Comparison of ENCODE assay signal across 9 cellular contexts in the genomic region with DNA sequence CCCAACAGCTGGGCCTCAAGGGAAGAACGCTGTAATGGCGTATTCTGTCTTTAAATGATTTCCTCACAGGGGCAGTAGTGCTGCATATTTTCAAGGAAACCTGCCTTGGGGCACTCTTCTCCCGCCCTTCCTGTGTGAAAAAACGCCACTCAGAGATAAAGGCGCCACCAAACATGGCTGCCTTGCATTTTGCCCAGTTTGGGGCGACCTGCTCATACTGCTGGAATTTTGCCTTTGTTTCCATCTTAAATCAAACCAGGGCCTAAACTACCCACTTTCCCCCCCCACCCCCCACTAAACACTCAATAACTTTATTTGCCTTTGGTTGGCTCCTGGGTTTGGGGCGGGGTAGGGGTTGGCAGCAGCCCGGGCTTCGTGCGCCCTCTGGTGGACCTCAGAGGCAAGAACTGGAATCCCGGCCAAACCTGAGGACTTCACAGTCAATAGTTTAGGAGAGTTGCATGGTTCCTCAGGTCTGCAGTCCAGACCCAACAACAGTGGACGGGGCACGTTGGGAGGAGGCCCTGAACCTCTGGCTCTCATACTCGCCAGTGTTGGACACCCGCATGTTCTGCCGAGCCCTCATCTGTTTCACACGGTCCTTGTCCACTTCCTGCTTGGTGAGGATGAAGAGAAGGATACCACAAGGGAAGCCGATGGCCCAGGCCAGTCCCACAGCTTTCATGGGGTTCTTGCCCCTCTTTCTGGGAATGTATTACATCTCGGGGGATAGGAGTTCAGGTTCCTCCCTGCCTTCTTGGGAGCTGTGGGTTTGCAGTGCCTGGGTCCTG.
A peak's percentile ranks its signal among the peaks of the same experiment; 100 is the strongest.
DNase-seq lines count a peak whose midpoint lies in the region; ATAC-seq, FAIRE-seq and TF ChIP-seq lines count a peak whose summit lies in the region.
"Had no signal": no experiment of that assay in that cellular context is flagged by ENCODE, and none has a peak within 500 bp of the region (broad histone marks: within the 10 kb centered on the region; RNA-seq: fewer than 3 reads in every experiment).

No MANE protein-coding gene starts in this region.

- no peak overlapping the region for H3K4me3 Mint-ChIP-seq in activated CD8-positive, alpha-beta memory T cell treated with anti-CD3 and anti-CD28 coated beads, Interleukin-2, amount 10 ng/mL, durations not matched to agents 7 days and 5 days
- H3K4me3 Mint-ChIP-seq in T-helper 17 cell, result no peak overlapping the region

- H3K4me3 ChIP-seq in endothelial cell of umbilical vein (replicated peaks in 1 of 3; ENCODE audit: insufficient read depth in 1 of 3, low read depth in 1 of 3, low read length in 3 of 3), result no peak overlapping the region

- H3K4me1 ChIP-seq in endothelial cell of umbilical vein (ENCODE audit: control insufficient read depth, extremely low read depth, insufficient read depth, low read length), result no peaks in the 10 kb centered on the region

- no peak for FAIRE-seq in endothelial cell of umbilical vein (lab: Jason Lieb, UNC)
- FAIRE-seq: G401.6 had no signal

- TF ChIP-seq POLR2A in endothelial cell of umbilical vein (IDR thresholded peaks at IDR 0.05; ENCODE audit: low read depth, low read length), result no peak

- H4K20me1 ChIP-seq in endothelial cell of umbilical vein (replicated peaks; ENCODE audit: control insufficient read depth, extremely low read depth, insufficient read depth, low read length), result no peaks in the 10 kb centered on the region

- no peaks in the 10 kb centered on the region for H3K36me3 ChIP-seq in endothelial cell of umbilical vein (ENCODE audit: control insufficient read depth in 2 of 2, extremely low read depth in 1 of 2, insufficient read depth in 2 of 2, low read length in 2 of 2)

- H3K27ac Mint-ChIP-seq in activated CD8-positive, alpha-beta memory T cell treated with anti-CD3 and anti-CD28 coated beads, Interleukin-2, amount 10 ng/mL, durations not matched to agents 7 days and 5 days, result no peak overlapping the region
- no peak overlapping the region for H3K27ac Mint-ChIP-seq in T-helper 17 cell

- no peak overlapping the region for H3K27ac ChIP-seq in endothelial cell of umbilical vein (ENCODE audit: insufficient read depth, low read depth, low read length)

- no peaks in the 10 kb centered on the region for H3K9me3 ChIP-seq in T-helper 17 cell (ENCODE audit: control insufficient read depth, low read length, poor library complexity, severe bottlenecking)
- H3K9me3 ChIP-seq in endothelial cell of umbilical vein (replicated peaks; ENCODE audit: control insufficient read depth, insufficient read depth, low read length), result no peaks in the 10 kb centered on the region

- H3K4me1 Mint-ChIP-seq in activated CD8-positive, alpha-beta memory T cell treated with anti-CD3 and anti-CD28 coated beads, Interleukin-2, amount 10 ng/mL, durations not matched to agents 7 days and 5 days, result no peaks in the 10 kb centered on the region
- H3K4me1 Mint-ChIP-seq in T-helper 17 cell, result no peaks in the 10 kb centered on the region

- H3K79me2 ChIP-seq in endothelial cell of umbilical vein (ENCODE audit: control insufficient read depth, insufficient read depth, low read length), result no peaks in the 10 kb centered on the region

- no peak for ATAC-seq in activated CD8-positive, alpha-beta memory T cell treated with anti-CD3 and anti-CD28 coated beads, Interleukin-2, amount 10 ng/mL, durations not matched to agents 7 days and 5 days
- ATAC-seq in HG03108 (IDR thresholded peaks at IDR 0.05; ENCODE audit: unreplicated experiment) (peak; percentile 82), T-helper 17 cell (peak; percentile 54), HG02884 (IDR thresholded peaks at IDR 0.05; ENCODE audit: unreplicated experiment) (no peak)

- H3K27me3 ChIP-seq in endothelial cell of umbilical vein (ENCODE audit: control insufficient read depth in 2 of 2, insufficient read depth in 2 of 2, low read length in 2 of 2), result no peaks in the 10 kb centered on the region

- dilution Hi-C loops in endothelial cell of umbilical vein (cut with MboI; ENCODE audit: extremely low pct_ligation_motif_present, low sequenced_read_pairs), result no loop called here

- H3K9ac ChIP-seq in endothelial cell of umbilical vein (replicated peaks; ENCODE audit: extremely low read depth, insufficient read depth, low read length), result no peak overlapping the region

- H3K9me3 Mint-ChIP-seq in activated CD8-positive, alpha-beta memory T cell treated with anti-CD3 and anti-CD28 coated beads, Interleukin-2, amount 10 ng/mL, durations not matched to agents 7 days and 5 days (ENCODE audit: low read depth), result no peaks in the 10 kb centered on the region

- POLR2A ChIA-PET in endothelial cell of umbilical vein (lab: Charles Lee), result no interaction called here

- peak in 1 of 2 donors; percentile 24 for TF ChIP-seq CTCF in endothelial cell of umbilical vein (IDR thresholded peaks at IDR 0.05; ENCODE audit: extremely low read depth in 1 of 2, insufficient read depth in 1 of 2, low read depth in 1 of 2, low read length in 2 of 2)

- H3K9me1 ChIP-seq in endothelial cell of umbilical vein (replicated peaks; ENCODE audit: control insufficient read depth, extremely low read depth, insufficient read depth, low read length), result no peaks in the 10 kb centered on the region

- H2AFZ ChIP-seq in endothelial cell of umbilical vein (ENCODE audit: low read depth, low read length), result no peak overlapping the region

- no peak overlapping the region for H3K4me2 ChIP-seq in endothelial cell of umbilical vein (ENCODE audit: insufficient read depth, low read length)

- intact Hi-C loops in endothelial cell of umbilical vein (cut with micrococcal nuclease), result no loop called here

- BruUV-seq in endothelial cell of umbilical vein (replicated peaks; lab: Mats Ljungman, UMichigan), result no TSS peak

- no peaks in the 10 kb centered on the region for H3K36me3 Mint-ChIP-seq in activated CD8-positive, alpha-beta memory T cell treated with anti-CD3 and anti-CD28 coated beads, Interleukin-2, amount 10 ng/mL, durations not matched to agents 7 days and 5 days
- H3K36me3 Mint-ChIP-seq in T-helper 17 cell (ENCODE audit: low read depth), result no peaks in the 10 kb centered on the region

- no peaks in the 10 kb centered on the region for H3K27me3 Mint-ChIP-seq in activated CD8-positive, alpha-beta memory T cell treated with anti-CD3 and anti-CD28 coated beads, Interleukin-2, amount 10 ng/mL, durations not matched to agents 7 days and 5 days
- no peaks in the 10 kb centered on the region for H3K27me3 Mint-ChIP-seq in T-helper 17 cell

- peak; percentile 88 for DNase-seq in activated CD8-positive, alpha-beta memory T cell treated with anti-CD3 and anti-CD28 coated beads for 24 hours
- DNase-seq in activated CD8-positive, alpha-beta memory T cell treated with anti-CD3 and anti-CD28 coated beads, Interleukin-2, amount 10 ng/mL, durations not matched to agents 7 days and 5 days, result no peak
- DNase-seq in T-helper 17 cell, result no peak
- DNase-seq in endothelial cell of umbilical vein (ENCODE audit: low read depth, low spot score), result peak; percentile 1
- peak; percentile 88 for DNase-seq in retina
- DNase-seq in NCI-H146 (lab: John Stamatoyannopoulos, UW), result no peak

- CTCF ChIA-PET in activated CD8-positive, alpha-beta memory T cell treated with anti-CD3 and anti-CD28 coated beads, Interleukin-2, amount 10 ng/mL, durations not matched to agents 7 days and 5 days (lab: Charles Lee), result no interaction called here
- CTCF ChIA-PET in endothelial cell of umbilical vein (lab: Charles Lee), result no interaction called here

TF ChIP-seq in endothelial cell of umbilical vein, 7 proteins besides CTCF, POLR2A, EP300 and RAD21:
- TF ChIP-seq FOS (IDR thresholded peaks at IDR 0.05; ENCODE audit: borderline replicate concordance, insufficient read depth, low read length) (no peak), MYC (IDR thresholded peaks at IDR 0.05; ENCODE audit: low read depth, low read length) (no peak), JUN (IDR thresholded peaks at IDR 0.05; ENCODE audit: borderline replicate concordance, insufficient read depth, insufficient read length, low read depth) (no peak), EZH2 (IDR thresholded peaks at IDR 0.05; ENCODE audit: borderline replicate concordance, low read depth, low read length, severe bottlenecking) (no peak), GATA2 (IDR thresholded peaks at IDR 0.05; ENCODE audit: insufficient read depth, insufficient read length, low read depth, low read length) (no peak), POLR2AphosphoS5 (IDR thresholded peaks at IDR 0.05; ENCODE audit: insufficient read depth, low read depth, low read length) (no peak)
- TF ChIP-seq, protein P1, sequence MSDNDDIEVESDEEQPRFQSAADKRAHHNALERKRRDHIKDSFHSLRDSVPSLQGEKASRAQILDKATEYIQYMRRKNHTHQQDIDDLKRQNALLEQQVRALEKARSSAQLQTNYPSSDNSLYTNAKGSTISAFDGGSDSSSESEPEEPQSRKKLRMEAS (IDR thresholded peaks at IDR 0.05; ENCODE audit: insufficient read depth, insufficient read length), result no peak
TF ChIP-seq in endothelial cell of umbilical vein: peak in this region for 0.

Comparison
In these comparisons a context has a peak if more than half of its experiments do, and no peak if none do; other contexts are left out.
1. DNase-seq: peak in activated CD8-positive, alpha-beta memory T cell treated with anti-CD3 and anti-CD28 coated beads for 24 hours (single experiment), endothelial cell of umbilical vein (single experiment) and retina (single experiment); none in activated CD8-positive, alpha-beta memory T cell treated with anti-CD3 and anti-CD28 coated beads, Interleukin-2, amount 10 ng/mL, durations not matched to agents 7 days and 5 days (single experiment), T-helper 17 cell (0 of 3) and NCI-H146 (single experiment).
2. ATAC-seq: peak in HG03108 (single experiment) and T-helper 17 cell (single experiment); none in activated CD8-positive, alpha-beta memory T cell treated with anti-CD3 and anti-CD28 coated beads, Interleukin-2, amount 10 ng/mL, durations not matched to agents 7 days and 5 days (single experiment) and HG02884 (single experiment).